ENCODE assay signal across 10 cellular contexts in the genomic region with DNA sequence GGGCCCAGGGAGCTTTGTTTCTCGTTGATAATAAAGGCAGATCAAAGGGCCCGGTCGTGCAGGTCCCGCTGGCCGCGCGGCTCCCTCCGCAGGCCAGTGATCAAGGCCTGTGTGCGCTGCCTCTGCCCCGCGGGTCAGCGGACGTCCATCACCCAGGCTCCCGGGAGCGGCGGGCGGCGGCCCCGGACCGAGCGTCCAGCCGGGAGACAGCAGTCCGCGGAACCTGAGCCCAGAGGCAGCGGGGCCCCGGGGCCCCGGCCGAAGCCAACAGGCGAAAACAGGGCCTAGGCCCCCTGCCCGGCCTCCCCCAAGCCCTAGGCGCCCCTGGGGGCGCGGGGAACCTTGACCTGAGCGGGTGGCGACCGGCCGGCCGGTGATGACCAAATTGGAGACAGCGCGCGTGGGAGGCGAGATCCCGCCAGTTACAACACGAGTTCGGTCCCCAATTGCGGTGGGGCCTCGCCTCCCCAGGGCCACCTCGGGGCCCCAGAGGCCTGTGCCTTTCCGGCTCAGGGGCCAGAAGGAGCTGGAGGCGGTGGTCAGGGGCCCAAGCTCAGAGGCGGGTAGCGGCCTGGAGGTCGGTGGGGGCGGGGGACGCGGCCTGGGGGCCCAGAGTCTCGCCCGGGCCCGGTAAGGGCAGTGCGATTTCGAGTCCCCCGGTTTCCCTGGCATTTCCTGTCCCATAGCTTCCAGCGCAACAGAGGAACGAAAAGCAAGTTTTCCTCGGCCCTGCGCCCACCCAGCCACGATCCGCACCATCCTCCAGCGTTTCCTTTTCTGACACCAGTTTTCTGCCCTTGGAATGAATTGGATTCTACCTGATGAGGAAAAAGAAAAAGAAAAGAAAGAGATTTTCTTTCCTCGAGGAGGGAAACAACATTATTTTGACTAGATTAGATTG. TPM values are rescaled to one million over a fixed set of nuclear protein-coding genes. Genes with fewer than 3 reads are reported as not detected.
DNase-seq lines count a peak whose midpoint lies in the region; ATAC-seq, FAIRE-seq and TF ChIP-seq lines count a peak whose summit lies in the region.
"Had no signal": no experiment of that assay in that cellular context is flagged by ENCODE, and none has a peak within 500 bp of the region (broad histone marks: within the 10 kb centered on the region; RNA-seq: fewer than 3 reads in every experiment).

No MANE protein-coding gene starts in this region.

- H3K36me3 Mint-ChIP-seq in activated CD4-positive, alpha-beta T cell treated with anti-CD3 and anti-CD28 coated beads for 36 hours (ENCODE audit: low read depth), result no peaks in the 10 kb centered on the region

- CTCF ChIA-PET in activated CD4-positive, alpha-beta T cell treated with anti-CD3 and anti-CD28 coated beads for 36 hours (lab: Charles Lee), result interaction anchor here (0.6 to 3.9 kb wide), 31 partner anchors 9 to 1713 kb away, joined by 3 to 31 read pairs (median 3); partner anchors contain the start of gene OLA1
- CTCF ChIA-PET in H1 (lab: Charles Lee; ENCODE audit: partially characterized antibody), result interaction anchor here (0.7 to 2.8 kb wide), 37 partner anchors 9 to 938 kb away, joined by 3 to 25 read pairs (median 4); no protein-coding TSS in a partner anchor

- no peak overlapping the region for H3K27ac ChIP-seq in KMS-11
- H3K27ac ChIP-seq in H1 (ENCODE audit: low read depth, low read length), result no peak overlapping the region
- H3K27ac ChIP-seq in osteoblast (ENCODE audit: low read depth, low read length), result no peak overlapping the region
- H3K27ac ChIP-seq: ascending aorta, pancreas had no signal

- H3K36me3 ChIP-seq in KMS-11 (ENCODE audit: insufficient read depth), result no peaks in the 10 kb centered on the region
- H3K36me3 ChIP-seq in H1 (ENCODE audit: control insufficient read depth in 2 of 4, insufficient read depth in 4 of 4, low read length in 3 of 4), result peaks cover 0 to 6% (median 0%) of the 10 kb centered on the region in 4 experiments; a peak in 1 of 8 replicates
- H3K36me3 ChIP-seq in osteoblast (ENCODE audit: insufficient read depth, low read length), result no peaks in the 10 kb centered on the region
- H3K36me3 ChIP-seq: ascending aorta, pancreas had no signal

- H3K79me2 ChIP-seq in KMS-11 (ENCODE audit: insufficient read depth, low read depth), result no peaks in the 10 kb centered on the region
- no peaks in the 10 kb centered on the region for H3K79me2 ChIP-seq in H1 (ENCODE audit: control insufficient read depth in 1 of 2, insufficient read depth in 2 of 2, low read length in 2 of 2)
- no peaks in the 10 kb centered on the region for H3K79me2 ChIP-seq in osteoblast (ENCODE audit: insufficient read depth, low read length)

- H4K20me1 ChIP-seq in KMS-11 (ENCODE audit: insufficient read depth), result peaks cover 5% of the 10 kb centered on the region; the same call in 1 of the 2 replicates
- H4K20me1 ChIP-seq in H1 (replicated peaks in 1 of 2; ENCODE audit: control insufficient read depth in 1 of 2, insufficient read depth in 2 of 2, low read length in 2 of 2), result peaks cover 2 to 4% of the 10 kb centered on the region in 2 experiments
- peaks cover 6% of the 10 kb centered on the region for H4K20me1 ChIP-seq in osteoblast (ENCODE audit: insufficient read depth, low read length)

- peak overlapping the region; percentile 46; the same call in 1 of the 2 replicates for H2AFZ ChIP-seq in KMS-11 (ENCODE audit: low read depth)
- H2AFZ ChIP-seq in H1 (ENCODE audit: low read length), result no peak overlapping the region
- no peak overlapping the region for H2AFZ ChIP-seq in osteoblast (ENCODE audit: low read length)

- H3K79me1 ChIP-seq in H1 (ENCODE audit: low read depth, low read length), result no peaks in the 10 kb centered on the region

- peaks cover 39% of the 10 kb centered on the region for H3K4me1 Mint-ChIP-seq in activated CD4-positive, alpha-beta T cell treated with anti-CD3 and anti-CD28 coated beads for 36 hours

- H2BK15ac ChIP-seq in H1 (ENCODE audit: low read length), result no peak overlapping the region

- no peak overlapping the region for H3K14ac ChIP-seq in H1 (ENCODE audit: insufficient read length)

- H3K27me3 ChIP-seq in KMS-11 (ENCODE audit: insufficient read depth, low read depth) (peaks cover 63% of the 10 kb centered on the region), H1 (replicated peaks in 1 of 4; ENCODE audit: control insufficient read depth in 3 of 4, extremely low read depth in 1 of 4, insufficient read depth in 3 of 4, low read length in 3 of 4) (peaks cover 48 to 100% (median 81%) of the 10 kb centered on the region in 4 experiments), osteoblast (ENCODE audit: insufficient read depth, low read length) (peaks cover 94% of the 10 kb centered on the region)

- TF ChIP-seq CTCF in KMS-11 (conservative IDR thresholded peaks at IDR 0.05; ENCODE audit: low read depth, low read length) (no peak), H1 (IDR thresholded peaks at IDR 0.05; ENCODE audit: control extremely low read depth in 1 of 3, insufficient read depth in 1 of 3, low read depth in 1 of 3, low read length in 3 of 3) (no peak), osteoblast (IDR thresholded peaks at IDR 0.05; ENCODE audit: extremely low read depth, low read depth, low read length) (no peak)

- intact Hi-C loops in activated CD4-positive, alpha-beta T cell treated with anti-CD3 and anti-CD28 coated beads for 36 hours (cut with DNase I, micrococcal nuclease), result loop anchor here (1.0 to 10.0 kb wide), 13 partner anchors 93 to 1313 kb away; partner anchors contain the start of genes OLA1 (in 1 of the 2) and SP3 (in 1 of the 2)

- H3K9me3 ChIP-seq in H1 (ENCODE audit: insufficient read depth in 2 of 2, low read depth in 1 of 2, low read length in 1 of 2) (no peaks in the 10 kb centered on the region), osteoblast (ENCODE audit: low read depth, low read length) (no peaks in the 10 kb centered on the region)
- H3K9me3 ChIP-seq: ascending aorta, pancreas had no signal

- no peak overlapping the region for H3K23ac ChIP-seq in H1 (ENCODE audit: insufficient read length)

- H3K4me3 ChIP-seq in KMS-11 (IDR thresholded peaks at IDR 0.05; ENCODE audit: insufficient read depth, low read depth, low read length), result no peak overlapping the region
- H3K4me3 ChIP-seq in H1 (ENCODE audit: extremely low read depth in 1 of 4, insufficient read depth in 2 of 4, low read depth in 3 of 4, low read length in 4 of 4), result peak overlapping the region; percentile 1 to 63 (median 20); a peak in 6 of 8 replicates
- H3K4me3 ChIP-seq in osteoblast (ENCODE audit: insufficient read depth, low read length), result peak overlapping the region; percentile 21

- no peak overlapping the region for H3K18ac ChIP-seq in H1 (ENCODE audit: extremely low read depth, low read length)

- 5% methylated on average over 51 of the region's 70 CpGs; no CpG with 5 or more reads in 1 of the 2 experiments for WGBS in H1 (ENCODE audit: extremely low coverage in 1 of 2, insufficient coverage in 1 of 2, insufficient read length in 1 of 2, insufficient replicate concordance in 2 of 2, low coverage in 1 of 2, low lambda C conversion rate in 2 of 2, missing lambda C conversion rate in 1 of 2), 2 experiments

- no peak for ATAC-seq in activated CD4-positive, alpha-beta T cell treated with anti-CD3 and anti-CD28 coated beads for 36 hours
- ATAC-seq in HG03571 (IDR thresholded peaks at IDR 0.05; ENCODE audit: unreplicated experiment) (no peak), HG02588 (IDR thresholded peaks at IDR 0.05; ENCODE audit: unreplicated experiment) (no peak)

- H3K4me1 ChIP-seq in KMS-11 (ENCODE audit: low read depth, poor library complexity, severe bottlenecking), result peaks cover 28% of the 10 kb centered on the region
- peaks cover 2 to 21% (median 13%) of the 10 kb centered on the region in 4 experiments; a peak in 6 of 7 replicates for H3K4me1 ChIP-seq in H1 (replicated peaks in 1 of 4; ENCODE audit: control insufficient read depth in 3 of 4, insufficient read depth in 4 of 4, low read length in 3 of 4)
- peaks cover 12% of the 10 kb centered on the region for H3K4me1 ChIP-seq in osteoblast (ENCODE audit: insufficient read depth, low read length)

- H2AK5ac ChIP-seq in H1 (ENCODE audit: low read depth, low read length), result no peak overlapping the region

- no peak overlapping the region for H2BK12ac ChIP-seq in H1 (ENCODE audit: low read depth, low read length)

- H3K56ac ChIP-seq in H1 (replicated peaks; ENCODE audit: insufficient read length, low read depth, low read length), result no peak overlapping the region

- no peak overlapping the region for H3K4ac ChIP-seq in H1 (replicated peaks; ENCODE audit: insufficient read length, low read depth, low read length)

- H2BK20ac ChIP-seq in H1 (ENCODE audit: low read length), result no peak overlapping the region

- peaks cover 28% of the 10 kb centered on the region; the same call in 1 of the 2 replicates for H3K23me2 ChIP-seq in H1 (ENCODE audit: low read depth, low read length)

- H4K5ac ChIP-seq in H1 (ENCODE audit: insufficient read length, low read depth, low read length), result no peak overlapping the region

- no peak for TF ChIP-seq RAD21 in H1 (IDR thresholded peaks at IDR 0.05 in 1 of 2, conservative IDR thresholded peaks at IDR 0.05 in 1 of 2; ENCODE audit: low read depth in 2 of 2, low read length in 2 of 2)

- H4K8ac ChIP-seq in H1 (ENCODE audit: extremely low read depth, insufficient read depth, low read length), result no peak overlapping the region

- H3K4me2 ChIP-seq in KMS-11 (peak overlapping the region; percentile 71), H1 (ENCODE audit: insufficient read depth in 1 of 2, low read depth in 2 of 2, low read length in 2 of 2) (peak overlapping the region; percentile 76 to 80), osteoblast (ENCODE audit: insufficient read depth, low read length) (peak overlapping the region; percentile 56)

- TF ChIP-seq EP300 in H1 (IDR thresholded peaks at IDR 0.05; ENCODE audit: borderline replicate concordance in 1 of 2, low read depth in 2 of 2, low read length in 2 of 2), result no peak

- no peak overlapping the region for H2BK120ac ChIP-seq in H1 (replicated peaks; ENCODE audit: low read depth, low read length)

- no peaks in the 10 kb centered on the region for H3K9me3 Mint-ChIP-seq in activated CD4-positive, alpha-beta T cell treated with anti-CD3 and anti-CD28 coated beads for 36 hours (ENCODE audit: low read depth)

- H2BK5ac ChIP-seq in H1 (ENCODE audit: low read depth, low read length), result no peak overlapping the region

- H4K91ac ChIP-seq in H1 (replicated peaks; ENCODE audit: insufficient read length, low read length), result peak overlapping the region; percentile 73

- no peak overlapping the region for H3K9ac ChIP-seq in KMS-11
- H3K9ac ChIP-seq in H1 (replicated peaks in 1 of 4; ENCODE audit: extremely low read depth in 1 of 4, low read depth in 3 of 4, low read length in 3 of 4), result no peak overlapping the region

- no peak for TF ChIP-seq POLR2A in H1 (IDR thresholded peaks at IDR 0.05; ENCODE audit: control extremely low read depth in 1 of 2, low read depth in 2 of 2, low read length in 2 of 2)

- no peak overlapping the region for H3K27ac Mint-ChIP-seq in activated CD4-positive, alpha-beta T cell treated with anti-CD3 and anti-CD28 coated beads for 36 hours

- no peak for FAIRE-seq in H1 (lab: Jason Lieb, UNC)

- peak overlapping the region; percentile 21 for H3K4me3 Mint-ChIP-seq in activated CD4-positive, alpha-beta T cell treated with anti-CD3 and anti-CD28 coated beads for 36 hours

- POLR2A ChIA-PET in activated CD4-positive, alpha-beta T cell treated with anti-CD3 and anti-CD28 coated beads for 36 hours (lab: Charles Lee), result interaction anchor here (0.9 kb wide), 1 partner anchor 270 kb away, joined by 3 read pairs; no protein-coding TSS in a partner anchor
- POLR2A ChIA-PET in H1 (lab: Charles Lee; ENCODE audit: partially characterized antibody), result interaction anchor here (1.0 to 2.5 kb wide), 5 partner anchors 10 to 287 kb away, joined by 3 to 7 read pairs (median 4); no protein-coding TSS in a partner anchor

- no peak for DNase-seq in activated CD4-positive, alpha-beta T cell treated with anti-CD3 and anti-CD28 coated beads for 36 hours
- DNase-seq in activated CD4-positive, alpha-beta T cell treated with anti-CD3 and anti-CD28 coated beads, Interleukin-2, amount 50 U/mL, for 4 hours, result no peak
- DNase-seq in H1 (ENCODE audit: low read depth in 1 of 2, low spot score in 2 of 2) (peak in 1 of 2 experiments; percentile 76), osteoblast (ENCODE audit: insufficient read length, low spot score, missing footprints) (peak; percentile 79), SW 1271 (lab: John Stamatoyannopoulos, UW) (no peak)

- peaks cover 56% of the 10 kb centered on the region for H3K27me3 Mint-ChIP-seq in activated CD4-positive, alpha-beta T cell treated with anti-CD3 and anti-CD28 coated beads for 36 hours

RNA-seq across cellular contexts. Expression of gene SP9, which starts 5.9 kb away (rescaled TPM):
- not detected for total RNA-seq in activated CD4-positive, alpha-beta T cell treated with anti-CD3 and anti-CD28 coated beads for 36 hours
- 0.11 TPM in 2 replicates for total RNA-seq in H1 (2021; fragmentation: NEBNext Ultra II Directional; extraction: Animal tissue kit (Norgen Biotek cat#: 25700))
- polyA plus RNA-seq in H1 (2011; rRNA removed), result 0.03 and 0.06 TPM in 2 replicates
- 0.05 TPM for polyA plus RNA-seq in H1 (2011; cell fraction: cytosol; rRNA removed)
- 0.09 TPM for polyA plus RNA-seq in H1 (2011; cell fraction: nucleus; rRNA removed)
- polyA plus RNA-seq in H1 (2012, experiment 1 of 2), result not detected in 4 replicates
- polyA plus RNA-seq in H1 (2012, experiment 2 of 2), result not detected
- 0.04 TPM for polyA plus RNA-seq in H1 (2013, experiment 1 of 2)
- polyA plus RNA-seq in H1 (2013, experiment 2 of 2), result 0.07 TPM
- polyA minus RNA-seq in H1 (2011; rRNA and poly(A)+ RNA removed), result not detected in 2 replicates
- not detected for polyA minus RNA-seq in H1 (2011; cell fraction: cytosol; rRNA and poly(A)+ RNA removed)
- polyA minus RNA-seq in H1 (2011; cell fraction: nucleus; rRNA and poly(A)+ RNA removed), result not detected
- not detected in 2 replicates for total RNA-seq in osteoblast
- total RNA-seq: ascending aorta, pancreas had no signal

RNA-seq across cellular contexts. Expression of gene SCRN3, which starts 54.9 kb away (rescaled TPM):
- 10 to 100 TPM; 12.7 to 14.1 TPM for total RNA-seq in activated CD4-positive, alpha-beta T cell treated with anti-CD3 and anti-CD28 coated beads for 36 hours
- total RNA-seq in H1 (2021; fragmentation: NEBNext Ultra II Directional; extraction: Animal tissue kit (Norgen Biotek cat#: 25700)), result 6.8 and 7.4 TPM in 2 replicates
- polyA plus RNA-seq in H1 (2011; rRNA removed), result 7.8 TPM in 2 replicates
- 8.5 TPM for polyA plus RNA-seq in H1 (2011; cell fraction: cytosol; rRNA removed)
- polyA plus RNA-seq in H1 (2011; cell fraction: nucleus; rRNA removed), result 5.0 TPM
- 3.8 to 7.0 TPM (median 4.7 TPM) in 4 replicates for polyA plus RNA-seq in H1 (2012, experiment 1 of 2)
- 1.6 TPM for polyA plus RNA-seq in H1 (2012, experiment 2 of 2)
- polyA plus RNA-seq in H1 (2013, experiment 1 of 2), result 7.6 TPM
- 7.2 TPM for polyA plus RNA-seq in H1 (2013, experiment 2 of 2)
- 5.4 and 8.1 TPM in 2 replicates for polyA minus RNA-seq in H1 (2011; rRNA and poly(A)+ RNA removed)
- polyA minus RNA-seq in H1 (2011; cell fraction: cytosol; rRNA and poly(A)+ RNA removed), result 3.6 TPM
- polyA minus RNA-seq in H1 (2011; cell fraction: nucleus; rRNA and poly(A)+ RNA removed), result 22.1 TPM
- total RNA-seq in osteoblast, result 29.7 and 33.0 TPM in 2 replicates
